Comparison of ENCODE assay signal across 2 cellular contexts in the genomic region with DNA sequence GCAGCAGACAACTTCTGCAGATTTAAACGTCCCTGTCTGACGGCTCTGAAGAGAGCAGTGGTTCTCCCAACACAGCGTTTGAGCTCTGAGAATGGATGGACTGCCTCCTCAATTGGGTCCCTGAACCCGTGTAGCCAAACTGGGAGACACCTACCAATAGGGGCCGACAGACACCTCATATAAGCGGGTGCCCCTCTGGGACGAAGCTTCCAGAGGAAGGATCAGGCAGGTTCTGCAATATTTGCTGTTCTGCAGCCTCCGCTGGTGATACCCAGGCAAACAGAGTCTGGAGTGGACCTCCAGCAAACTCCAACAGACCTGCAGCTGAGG.
TF ChIP-seq lines count a peak whose summit lies in the region.
"Not testable (repeated sequence)": the region's sequence is repeated elsewhere in the genome, so short reads cannot be mapped to it uniquely, and the experiment has no call there.

No MANE protein-coding gene starts in this region.

TF ChIP-seq in K562, 482 proteins besides CTCF, POLR2A, EP300 and RAD21 (continues in another document):
- peak; percentile 5 for TF ChIP-seq KDM5B (IDR thresholded peaks at IDR 0.05; ENCODE audit: insufficient replicate concordance, low read depth, low read length)
- peak in 1 of 3 experiments; percentile 0 for TF ChIP-seq YY1 (IDR thresholded peaks at IDR 0.05; ENCODE audit: borderline replicate concordance in 1 of 3, control insufficient read depth in 1 of 3, extremely low read depth in 1 of 3, insufficient read depth in 3 of 3, insufficient read length in 1 of 3, insufficient replicate concordance in 2 of 3, low read depth in 1 of 3, low read length in 2 of 3)
- TF ChIP-seq ZNF583 (CRISPR knock-in tag; IDR thresholded peaks at IDR 0.05), result 0 out of 2 replicates have a peak, but pooled peaks have one; percentile 60
- peak; percentile 44; the same call in 1 of the 2 replicates for TF ChIP-seq CC2D1A (IDR thresholded peaks at IDR 0.05)
- TF ChIP-seq, protein P1, sequence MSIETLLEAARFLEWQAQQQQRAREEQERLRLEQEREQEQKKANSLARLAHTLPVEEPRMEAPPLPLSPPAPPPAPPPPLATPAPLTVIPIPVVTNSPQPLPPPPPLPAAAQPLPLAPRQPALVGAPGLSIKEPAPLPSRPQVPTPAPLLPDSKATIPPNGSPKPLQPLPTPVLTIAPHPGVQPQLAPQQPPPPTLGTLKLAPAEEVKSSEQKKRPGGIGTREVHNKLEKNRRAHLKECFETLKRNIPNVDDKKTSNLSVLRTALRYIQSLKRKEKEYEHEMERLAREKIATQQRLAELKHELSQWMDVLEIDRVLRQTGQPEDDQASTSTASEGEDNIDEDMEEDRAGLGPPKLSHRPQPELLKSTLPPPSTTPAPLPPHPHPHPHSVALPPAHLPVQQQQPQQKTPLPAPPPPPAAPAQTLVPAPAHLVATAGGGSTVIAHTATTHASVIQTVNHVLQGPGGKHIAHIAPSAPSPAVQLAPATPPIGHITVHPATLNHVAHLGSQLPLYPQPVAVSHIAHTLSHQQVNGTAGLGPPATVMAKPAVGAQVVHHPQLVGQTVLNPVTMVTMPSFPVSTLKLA (conservative IDR thresholded peaks at IDR 0.05), result peak in 1 of 2 experiments; percentile 13; a peak in 1 of 4 replicates
- TF ChIP-seq ZBED1 (IDR thresholded peaks at IDR 0.05), result 0 out of 2 replicates have a peak, but pooled peaks have one; percentile 4
- TF ChIP-seq NRF1 (conservative IDR thresholded peaks at IDR 0.05 in 1 of 2, IDR thresholded peaks at IDR 0.05 in 1 of 2), result peak in 1 of 2 experiments; percentile 21; a peak in 2 of 4 replicates
- peak; percentile 15; the same call in 1 of the 2 replicates for TF ChIP-seq CTBP1 (IDR thresholded peaks at IDR 0.05; ENCODE audit: borderline replicate concordance)
- peak; percentile 11; the same call in 1 of the 2 replicates for TF ChIP-seq XRCC5 (IDR thresholded peaks at IDR 0.05; ENCODE audit: low read depth, low read length)
- TF ChIP-seq, protein P2, sequence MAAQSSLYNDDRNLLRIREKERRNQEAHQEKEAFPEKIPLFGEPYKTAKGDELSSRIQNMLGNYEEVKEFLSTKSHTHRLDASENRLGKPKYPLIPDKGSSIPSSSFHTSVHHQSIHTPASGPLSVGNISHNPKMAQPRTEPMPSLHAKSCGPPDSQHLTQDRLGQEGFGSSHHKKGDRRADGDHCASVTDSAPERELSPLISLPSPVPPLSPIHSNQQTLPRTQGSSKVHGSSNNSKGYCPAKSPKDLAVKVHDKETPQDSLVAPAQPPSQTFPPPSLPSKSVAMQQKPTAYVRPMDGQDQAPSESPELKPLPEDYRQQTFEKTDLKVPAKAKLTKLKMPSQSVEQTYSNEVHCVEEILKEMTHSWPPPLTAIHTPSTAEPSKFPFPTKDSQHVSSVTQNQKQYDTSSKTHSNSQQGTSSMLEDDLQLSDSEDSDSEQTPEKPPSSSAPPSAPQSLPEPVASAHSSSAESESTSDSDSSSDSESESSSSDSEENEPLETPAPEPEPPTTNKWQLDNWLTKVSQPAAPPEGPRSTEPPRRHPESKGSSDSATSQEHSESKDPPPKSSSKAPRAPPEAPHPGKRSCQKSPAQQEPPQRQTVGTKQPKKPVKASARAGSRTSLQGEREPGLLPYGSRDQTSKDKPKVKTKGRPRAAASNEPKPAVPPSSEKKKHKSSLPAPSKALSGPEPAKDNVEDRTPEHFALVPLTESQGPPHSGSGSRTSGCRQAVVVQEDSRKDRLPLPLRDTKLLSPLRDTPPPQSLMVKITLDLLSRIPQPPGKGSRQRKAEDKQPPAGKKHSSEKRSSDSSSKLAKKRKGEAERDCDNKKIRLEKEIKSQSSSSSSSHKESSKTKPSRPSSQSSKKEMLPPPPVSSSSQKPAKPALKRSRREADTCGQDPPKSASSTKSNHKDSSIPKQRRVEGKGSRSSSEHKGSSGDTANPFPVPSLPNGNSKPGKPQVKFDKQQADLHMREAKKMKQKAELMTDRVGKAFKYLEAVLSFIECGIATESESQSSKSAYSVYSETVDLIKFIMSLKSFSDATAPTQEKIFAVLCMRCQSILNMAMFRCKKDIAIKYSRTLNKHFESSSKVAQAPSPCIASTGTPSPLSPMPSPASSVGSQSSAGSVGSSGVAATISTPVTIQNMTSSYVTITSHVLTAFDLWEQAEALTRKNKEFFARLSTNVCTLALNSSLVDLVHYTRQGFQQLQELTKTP (IDR thresholded peaks at IDR 0.05; ENCODE audit: low read depth in 1 of 2, partially characterized antibody in 2 of 2), result peak in 1 of 2 experiments; percentile 8
- TF ChIP-seq CREB1 (IDR thresholded peaks at IDR 0.05), result peak; percentile 19; the same call in 1 of the 2 replicates
- TF ChIP-seq CREB1 (CRISPR knock-in tag; IDR thresholded peaks at IDR 0.05); JUND (IDR thresholded peaks at IDR 0.05; ENCODE audit: borderline replicate concordance, low read depth, low read length): not testable (repeated sequence)
- TF ChIP-seq JUND (tag; IDR thresholded peaks at IDR 0.05; ENCODE audit: borderline replicate concordance, low read depth, low read length), result 0 out of 3 replicates have a peak, but pooled peaks have one; percentile 4
- TF ChIP-seq, protein P3, sequence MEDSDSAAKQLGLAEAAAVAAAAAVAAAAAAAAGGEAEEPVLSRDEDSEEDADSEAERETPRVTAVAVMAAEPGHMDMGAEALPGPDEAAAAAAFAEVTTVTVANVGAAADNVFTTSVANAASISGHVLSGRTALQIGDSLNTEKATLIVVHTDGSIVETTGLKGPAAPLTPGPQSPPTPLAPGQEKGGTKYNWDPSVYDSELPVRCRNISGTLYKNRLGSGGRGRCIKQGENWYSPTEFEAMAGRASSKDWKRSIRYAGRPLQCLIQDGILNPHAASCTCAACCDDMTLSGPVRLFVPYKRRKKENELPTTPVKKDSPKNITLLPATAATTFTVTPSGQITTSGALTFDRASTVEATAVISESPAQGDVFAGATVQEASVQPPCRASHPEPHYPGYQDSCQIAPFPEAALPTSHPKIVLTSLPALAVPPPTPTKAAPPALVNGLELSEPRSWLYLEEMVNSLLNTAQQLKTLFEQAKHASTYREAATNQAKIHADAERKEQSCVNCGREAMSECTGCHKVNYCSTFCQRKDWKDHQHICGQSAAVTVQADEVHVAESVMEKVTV (CRISPR knock-in tag; IDR thresholded peaks at IDR 0.05), result 0 out of 2 replicates have a peak, but pooled peaks have one; percentile 26
- 0 out of 2 replicates have a peak, but pooled peaks have one; percentile 6 for TF ChIP-seq KLF16 (IDR thresholded peaks at IDR 0.05)
- TF ChIP-seq ARNT (IDR thresholded peaks at IDR 0.05), result peak in 1 of 2 experiments; percentile 20; a peak in 1 of 4 replicates
- TF ChIP-seq MTA3 (IDR thresholded peaks at IDR 0.05; ENCODE audit: borderline replicate concordance), result 0 out of 2 replicates have a peak, but pooled peaks have one; percentile 22

TF ChIP-seq in HepG2, 621 proteins besides CTCF, POLR2A, EP300 and RAD21:
- TF ChIP-seq, protein P4, sequence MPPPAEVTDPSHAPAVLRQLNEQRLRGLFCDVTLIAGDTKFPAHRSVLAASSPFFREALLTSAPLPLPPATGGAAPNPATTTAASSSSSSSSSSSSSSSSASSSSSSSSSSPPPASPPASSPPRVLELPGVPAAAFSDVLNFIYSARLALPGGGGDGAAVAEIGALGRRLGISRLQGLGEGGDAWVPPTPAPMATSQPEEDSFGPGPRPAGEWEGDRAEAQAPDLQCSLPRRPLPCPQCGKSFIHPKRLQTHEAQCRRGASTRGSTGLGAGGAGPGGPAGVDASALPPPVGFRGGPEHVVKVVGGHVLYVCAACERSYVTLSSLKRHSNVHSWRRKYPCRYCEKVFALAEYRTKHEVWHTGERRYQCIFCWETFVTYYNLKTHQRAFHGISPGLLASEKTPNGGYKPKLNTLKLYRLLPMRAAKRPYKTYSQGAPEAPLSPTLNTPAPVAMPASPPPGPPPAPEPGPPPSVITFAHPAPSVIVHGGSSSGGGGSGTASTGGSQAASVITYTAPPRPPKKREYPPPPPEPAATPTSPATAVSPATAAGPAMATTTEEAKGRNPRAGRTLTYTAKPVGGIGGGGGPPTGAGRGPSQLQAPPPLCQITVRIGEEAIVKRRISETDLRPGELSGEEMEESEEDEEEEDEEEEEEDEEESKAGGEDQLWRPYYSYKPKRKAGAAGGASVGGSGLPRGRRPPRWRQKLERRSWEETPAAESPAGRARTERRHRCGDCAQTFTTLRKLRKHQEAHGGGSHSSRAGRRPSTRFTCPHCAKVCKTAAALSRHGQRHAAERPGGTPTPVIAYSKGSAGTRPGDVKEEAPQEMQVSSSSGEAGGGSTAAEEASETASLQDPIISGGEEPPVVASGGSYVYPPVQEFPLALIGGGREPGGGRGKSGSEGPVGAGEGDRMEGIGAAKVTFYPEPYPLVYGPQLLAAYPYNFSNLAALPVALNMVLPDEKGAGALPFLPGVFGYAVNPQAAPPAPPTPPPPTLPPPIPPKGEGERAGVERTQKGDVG (CRISPR knock-in tag; IDR thresholded peaks at IDR 0.05; ENCODE audit: borderline replicate concordance), result 0 out of 2 replicates have a peak, but pooled peaks have one; percentile 4
- TF ChIP-seq ZMYM4 (CRISPR knock-in tag; IDR thresholded peaks at IDR 0.05), result peak; percentile 6; the same call in 1 of the 2 replicates
- 0 out of 2 replicates have a peak, but pooled peaks have one; percentile 9 for TF ChIP-seq IRF2 (CRISPR knock-in tag; IDR thresholded peaks at IDR 0.05)
- TF ChIP-seq STAG1 (CRISPR knock-in tag; IDR thresholded peaks at IDR 0.05), result peak; percentile 30; the same call in 1 of the 2 replicates
